ENCODE assay signal across 12 cellular contexts in the genomic region with DNA sequence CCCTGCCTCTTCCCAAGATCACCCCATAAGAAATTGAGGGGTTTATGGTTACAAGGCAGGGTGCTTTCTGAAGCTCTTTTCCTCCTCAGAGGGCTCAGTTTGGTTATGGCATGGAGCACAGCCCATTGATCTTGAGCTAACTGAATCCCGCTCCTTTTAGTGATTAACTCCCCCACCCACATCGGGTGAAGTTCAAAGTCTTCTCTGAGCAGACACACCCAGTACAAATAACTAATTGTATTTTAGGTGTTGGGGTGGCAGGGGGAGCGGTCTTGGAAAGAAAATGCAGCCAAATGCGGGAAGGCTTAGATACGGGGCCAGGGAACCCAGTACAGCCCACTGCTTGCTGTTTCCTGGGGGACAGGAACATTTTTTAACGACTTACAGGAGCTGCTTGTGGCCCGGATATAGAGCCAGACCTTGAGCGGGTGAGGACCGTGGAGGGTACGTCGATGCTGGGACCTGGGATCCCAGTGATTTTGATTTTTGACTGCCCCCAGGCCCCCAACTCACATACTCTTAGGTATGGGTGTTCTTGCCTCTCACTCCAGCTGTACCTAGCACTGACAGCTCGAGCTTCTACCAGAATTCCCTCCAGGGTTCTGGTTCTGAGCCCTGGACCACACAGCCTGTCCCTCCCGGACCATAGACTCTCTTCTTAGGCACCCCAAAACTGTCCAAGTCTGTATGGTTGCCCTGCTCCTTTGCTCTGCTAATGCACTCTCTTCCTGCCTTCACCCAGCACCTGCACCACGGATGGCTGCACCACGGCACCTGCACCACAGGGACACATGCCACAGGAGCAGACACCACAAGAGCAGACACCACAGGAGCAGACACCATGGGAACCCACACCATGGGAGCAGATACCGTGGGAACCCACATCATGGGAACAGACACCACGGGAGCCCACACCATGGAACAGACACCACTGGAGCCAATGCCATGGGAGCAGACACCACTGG.
"Had no signal": no experiment of that assay in that cellular context is flagged by ENCODE, and none has a peak within 500 bp of the region (broad histone marks: within the 10 kb centered on the region; RNA-seq: fewer than 3 reads in every experiment).

No MANE protein-coding gene starts in this region.

- H3K4me1 ChIP-seq: esophagus muscularis mucosa, SJSA1, tibial nerve had no signal

- DNase-seq: activated CD4-positive, alpha-beta T cell treated with anti-CD3 and anti-CD28 coated beads, Interleukin-2, amount 50 U/mL, for 4 hours; activated CD4-positive, CD25-positive, alpha-beta regulatory T cell treated with anti-CD3 and anti-CD28 coated beads, Interleukin-2, amount 50 U/mL, for 72 hours; activated gamma-delta T cell; activated T-cell treated with anti-CD3 and anti-CD28 coated beads, Interleukin-2, amount 50 U/mL, for 48 hours; amygdala; naive thymus-derived CD4-positive, alpha-beta T cell; T-helper 9 cell had no signal

- ATAC-seq: naive thymus-derived CD4-positive, alpha-beta T cell had no signal

- H3K36me3 Mint-ChIP-seq: activated naive CD8-positive, alpha-beta T cell; naive thymus-derived CD4-positive, alpha-beta T cell had no signal

- H3K4me1 Mint-ChIP-seq: naive thymus-derived CD4-positive, alpha-beta T cell had no signal

- H3K27ac Mint-ChIP-seq: activated naive CD8-positive, alpha-beta T cell; naive thymus-derived CD4-positive, alpha-beta T cell had no signal

- H3K27ac ChIP-seq: esophagus muscularis mucosa, SJSA1, skin epidermis, tibial nerve had no signal

- H3K9me3 ChIP-seq: SJSA1 had no signal

- H3K4me3 Mint-ChIP-seq: activated naive CD8-positive, alpha-beta T cell; naive thymus-derived CD4-positive, alpha-beta T cell had no signal

- H3K36me3 ChIP-seq: esophagus muscularis mucosa, SJSA1, tibial nerve had no signal

- H3K4me3 ChIP-seq: esophagus muscularis mucosa, SJSA1, skin epidermis, tibial nerve had no signal

- H3K27me3 ChIP-seq: esophagus muscularis mucosa, SJSA1, tibial nerve had no signal
